ENCODE assay signal across 1 cellular context in the genomic region with DNA sequence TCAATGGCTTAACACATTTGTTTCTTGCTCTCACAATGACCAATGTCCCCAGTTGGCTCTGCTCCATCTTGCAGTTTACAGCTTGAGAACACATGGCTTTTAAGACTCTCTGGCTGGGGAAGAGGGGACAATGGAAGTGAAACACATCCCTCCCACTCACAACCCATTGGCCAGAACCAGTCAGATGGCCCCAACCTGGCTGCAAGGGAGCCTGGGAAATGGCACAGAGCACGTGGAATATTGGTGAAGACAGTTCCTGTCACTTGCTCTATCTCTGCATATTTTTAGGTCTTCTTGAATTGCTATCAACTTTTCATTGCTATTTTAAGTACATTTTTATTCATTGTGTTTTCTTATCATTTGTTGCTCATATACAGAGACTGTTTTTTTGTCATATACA.
TF ChIP-seq lines count a peak whose summit lies in the region.

No MANE protein-coding gene starts in this region.

TF ChIP-seq in HepG2, 621 proteins besides CTCF, POLR2A, EP300 and RAD21 (continued from another document):
- peak; percentile 20; the same call in 1 of the 2 replicates for TF ChIP-seq NFYB (CRISPR knock-in tag; IDR thresholded peaks at IDR 0.05)
- no peak for TF ChIP-seq ZFAT (CRISPR knock-in tag; conservative IDR thresholded peaks at IDR 0.05)
- no peak for TF ChIP-seq NFRKB (IDR thresholded peaks at IDR 0.05)
- TF ChIP-seq, protein P1, sequence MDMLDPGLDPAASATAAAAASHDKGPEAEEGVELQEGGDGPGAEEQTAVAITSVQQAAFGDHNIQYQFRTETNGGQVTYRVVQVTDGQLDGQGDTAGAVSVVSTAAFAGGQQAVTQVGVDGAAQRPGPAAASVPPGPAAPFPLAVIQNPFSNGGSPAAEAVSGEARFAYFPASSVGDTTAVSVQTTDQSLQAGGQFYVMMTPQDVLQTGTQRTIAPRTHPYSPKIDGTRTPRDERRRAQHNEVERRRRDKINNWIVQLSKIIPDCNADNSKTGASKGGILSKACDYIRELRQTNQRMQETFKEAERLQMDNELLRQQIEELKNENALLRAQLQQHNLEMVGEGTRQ (IDR thresholded peaks at IDR 0.05; ENCODE audit: low read depth, low read length): no peak
- TF ChIP-seq, protein P1 (CRISPR knock-in tag; IDR thresholded peaks at IDR 0.05; ENCODE audit: borderline replicate concordance): no peak
- no peak for TF ChIP-seq ADNP (CRISPR knock-in tag; IDR thresholded peaks at IDR 0.05)
TF ChIP-seq in HepG2: peak in this region for 2.
